ENCODE assay signal across 1 cellular context in genomic region chr5:157216395-157217142, GRCh38.
TF ChIP-seq lines count a peak whose summit lies in the region.

No MANE protein-coding gene starts in this region.

TF ChIP-seq in GM23338, 12 proteins besides CTCF, POLR2A, EP300 and RAD21:
- no peak for TF ChIP-seq ZNF331 (CRISPR knock-in tag; IDR thresholded peaks at IDR 0.05; ENCODE audit: low read depth)
- no peak for TF ChIP-seq NANOG (IDR thresholded peaks at IDR 0.05; ENCODE audit: borderline replicate concordance)
- no peak for TF ChIP-seq EZH2phosphoT487 (IDR thresholded peaks at IDR 0.05; ENCODE audit: unreplicated experiment)
- TF ChIP-seq REST (IDR thresholded peaks at IDR 0.05; ENCODE audit: unreplicated experiment): no peak
- TF ChIP-seq, protein P1, sequence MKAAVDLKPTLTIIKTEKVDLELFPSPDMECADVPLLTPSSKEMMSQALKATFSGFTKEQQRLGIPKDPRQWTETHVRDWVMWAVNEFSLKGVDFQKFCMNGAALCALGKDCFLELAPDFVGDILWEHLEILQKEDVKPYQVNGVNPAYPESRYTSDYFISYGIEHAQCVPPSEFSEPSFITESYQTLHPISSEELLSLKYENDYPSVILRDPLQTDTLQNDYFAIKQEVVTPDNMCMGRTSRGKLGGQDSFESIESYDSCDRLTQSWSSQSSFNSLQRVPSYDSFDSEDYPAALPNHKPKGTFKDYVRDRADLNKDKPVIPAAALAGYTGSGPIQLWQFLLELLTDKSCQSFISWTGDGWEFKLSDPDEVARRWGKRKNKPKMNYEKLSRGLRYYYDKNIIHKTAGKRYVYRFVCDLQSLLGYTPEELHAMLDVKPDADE (IDR thresholded peaks at IDR 0.05): no peak
- TF ChIP-seq STAT1 (IDR thresholded peaks at IDR 0.05; ENCODE audit: unreplicated experiment): no peak
- TF ChIP-seq, protein P2, sequence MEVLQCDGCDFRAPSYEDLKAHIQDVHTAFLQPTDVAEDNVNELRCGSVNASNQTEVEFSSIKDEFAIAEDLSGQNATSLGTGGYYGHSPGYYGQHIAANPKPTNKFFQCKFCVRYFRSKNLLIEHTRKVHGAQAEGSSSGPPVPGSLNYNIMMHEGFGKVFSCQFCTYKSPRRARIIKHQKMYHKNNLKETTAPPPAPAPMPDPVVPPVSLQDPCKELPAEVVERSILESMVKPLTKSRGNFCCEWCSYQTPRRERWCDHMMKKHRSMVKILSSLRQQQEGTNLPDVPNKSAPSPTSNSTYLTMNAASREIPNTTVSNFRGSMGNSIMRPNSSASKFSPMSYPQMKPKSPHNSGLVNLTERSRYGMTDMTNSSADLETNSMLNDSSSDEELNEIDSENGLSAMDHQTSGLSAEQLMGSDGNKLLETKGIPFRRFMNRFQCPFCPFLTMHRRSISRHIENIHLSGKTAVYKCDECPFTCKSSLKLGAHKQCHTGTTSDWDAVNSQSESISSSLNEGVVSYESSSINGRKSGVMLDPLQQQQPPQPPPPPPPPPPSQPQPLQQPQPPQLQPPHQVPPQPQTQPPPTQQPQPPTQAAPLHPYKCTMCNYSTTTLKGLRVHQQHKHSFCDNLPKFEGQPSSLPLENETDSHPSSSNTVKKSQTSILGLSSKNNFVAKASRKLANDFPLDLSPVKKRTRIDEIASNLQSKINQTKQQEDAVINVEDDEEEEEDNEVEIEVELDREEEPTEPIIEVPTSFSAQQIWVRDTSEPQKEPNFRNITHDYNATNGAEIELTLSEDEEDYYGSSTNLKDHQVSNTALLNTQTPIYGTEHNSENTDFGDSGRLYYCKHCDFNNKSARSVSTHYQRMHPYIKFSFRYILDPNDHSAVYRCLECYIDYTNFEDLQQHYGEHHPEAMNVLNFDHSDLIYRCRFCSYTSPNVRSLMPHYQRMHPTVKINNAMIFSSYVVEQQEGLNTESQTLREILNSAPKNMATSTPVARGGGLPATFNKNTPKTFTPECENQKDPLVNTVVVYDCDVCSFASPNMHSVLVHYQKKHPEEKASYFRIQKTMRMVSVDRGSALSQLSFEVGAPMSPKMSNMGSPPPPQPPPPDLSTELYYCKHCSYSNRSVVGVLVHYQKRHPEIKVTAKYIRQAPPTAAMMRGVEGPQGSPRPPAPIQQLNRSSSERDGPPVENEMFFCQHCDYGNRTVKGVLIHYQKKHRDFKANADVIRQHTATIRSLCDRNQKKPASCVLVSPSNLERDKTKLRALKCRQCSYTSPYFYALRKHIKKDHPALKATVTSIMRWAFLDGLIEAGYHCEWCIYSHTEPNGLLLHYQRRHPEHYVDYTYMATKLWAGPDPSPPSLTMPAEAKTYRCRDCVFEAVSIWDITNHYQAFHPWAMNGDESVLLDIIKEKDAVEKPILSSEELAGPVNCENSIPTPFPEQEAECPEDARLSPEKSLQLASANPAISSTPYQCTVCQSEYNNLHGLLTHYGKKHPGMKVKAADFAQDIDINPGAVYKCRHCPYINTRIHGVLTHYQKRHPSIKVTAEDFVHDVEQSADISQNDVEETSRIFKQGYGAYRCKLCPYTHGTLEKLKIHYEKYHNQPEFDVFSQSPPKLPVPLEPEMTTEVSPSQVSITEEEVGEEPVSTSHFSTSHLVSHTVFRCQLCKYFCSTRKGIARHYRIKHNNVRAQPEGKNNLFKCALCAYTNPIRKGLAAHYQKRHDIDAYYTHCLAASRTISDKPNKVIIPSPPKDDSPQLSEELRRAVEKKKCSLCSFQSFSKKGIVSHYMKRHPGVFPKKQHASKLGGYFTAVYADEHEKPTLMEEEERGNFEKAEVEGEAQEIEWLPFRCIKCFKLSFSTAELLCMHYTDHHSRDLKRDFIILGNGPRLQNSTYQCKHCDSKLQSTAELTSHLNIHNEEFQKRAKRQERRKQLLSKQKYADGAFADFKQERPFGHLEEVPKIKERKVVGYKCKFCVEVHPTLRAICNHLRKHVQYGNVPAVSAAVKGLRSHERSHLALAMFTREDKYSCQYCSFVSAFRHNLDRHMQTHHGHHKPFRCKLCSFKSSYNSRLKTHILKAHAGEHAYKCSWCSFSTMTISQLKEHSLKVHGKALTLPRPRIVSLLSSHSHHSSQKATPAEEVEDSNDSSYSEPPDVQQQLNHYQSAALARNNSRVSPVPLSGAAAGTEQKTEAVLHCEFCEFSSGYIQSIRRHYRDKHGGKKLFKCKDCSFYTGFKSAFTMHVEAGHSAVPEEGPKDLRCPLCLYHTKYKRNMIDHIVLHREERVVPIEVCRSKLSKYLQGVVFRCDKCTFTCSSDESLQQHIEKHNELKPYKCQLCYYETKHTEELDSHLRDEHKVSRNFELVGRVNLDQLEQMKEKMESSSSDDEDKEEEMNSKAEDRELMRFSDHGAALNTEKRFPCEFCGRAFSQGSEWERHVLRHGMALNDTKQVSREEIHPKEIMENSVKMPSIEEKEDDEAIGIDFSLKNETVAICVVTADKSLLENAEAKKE (CRISPR knock-in tag; IDR thresholded peaks at IDR 0.05): no peak
- TF ChIP-seq EZH2 (IDR thresholded peaks at IDR 0.05; ENCODE audit: low read depth, unreplicated experiment): no peak
- no peak for TF ChIP-seq CREB1 (CRISPR knock-in tag; IDR thresholded peaks at IDR 0.05; ENCODE audit: low read depth)
- TF ChIP-seq POLR2AphosphoS5 (IDR thresholded peaks at IDR 0.05; ENCODE audit: low read depth): no peak
- no peak for TF ChIP-seq JUNB (IDR thresholded peaks at IDR 0.05; ENCODE audit: unreplicated experiment)
- no peak for TF ChIP-seq ZNF114 (CRISPR knock-in tag; IDR thresholded peaks at IDR 0.05)
